8 cellular contexts compared by ENCODE assay signal in the genomic region with DNA sequence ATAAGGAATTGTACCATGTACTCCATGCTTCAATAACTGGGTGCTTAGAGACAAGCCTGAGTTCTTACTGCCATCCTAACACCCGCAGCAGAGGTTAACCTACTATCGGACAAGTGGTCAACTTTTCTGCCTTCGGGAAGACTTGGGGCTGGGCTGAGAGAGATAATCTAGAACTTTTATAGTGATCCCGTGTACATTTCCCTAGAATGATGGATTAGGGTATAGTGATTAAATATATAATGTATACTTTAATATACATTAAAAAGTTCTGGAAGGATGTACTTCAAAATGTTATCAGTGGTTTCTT. TPM values are rescaled to one million over a fixed set of nuclear protein-coding genes. Genes with fewer than 3 reads are reported as not detected.
A peak's percentile ranks its signal among the peaks of the same experiment; 100 is the strongest.
DNase-seq lines count a peak whose midpoint lies in the region; ATAC-seq and TF ChIP-seq lines count a peak whose summit lies in the region.

No MANE protein-coding gene starts in this region.

- CTCF ChIA-PET in activated B cell treated with CpG ODN at 0.5 μM for 24 hours (lab: Charles Lee), result interaction anchor here (0.6 to 0.9 kb wide), 2 partner anchors 11 to 14 kb away, joined by 3 to 4 read pairs; no protein-coding TSS in a partner anchor

- no peaks in the 10 kb centered on the region for H3K36me3 ChIP-seq in H7 (replicated peaks; ENCODE audit: control insufficient read depth, insufficient read depth, low read length)

- WGBS in right cardiac atrium, result 21% methylated on average over 4 of the region's 4 CpGs

- no peak for TF ChIP-seq CTCF in activated B cell treated with CpG ODN at 0.5 μM for 24 hours (IDR thresholded peaks at IDR 0.05)

- no peaks in the 10 kb centered on the region for H3K27me3 Mint-ChIP-seq in activated B cell treated with CpG ODN at 0.5 μM for 24 hours
- no peaks in the 10 kb centered on the region for H3K27me3 Mint-ChIP-seq in stimulated activated memory B cell treated with anti-CD40 and anti-IgM and Interleukin-4, amounts not matched to agents 10 μg/mL and 1 μg/mL and 100 μg/mL, for 72 hours

- intact Hi-C loops in activated B cell treated with CpG ODN at 0.5 μM for 24 hours (cut with micrococcal nuclease) (no loop called here), right cardiac atrium (cut with DNase I) (no loop called here)

- H3K9me3 ChIP-seq in right cardiac atrium (ENCODE audit: control insufficient read depth, low read length), result no peaks in the 10 kb centered on the region

- no peak for DNase-seq in H7
- no peak for DNase-seq in activated B cell treated with CpG ODN at 0.5 μM for 24 hours
- no peak for DNase-seq in right cardiac atrium
- no peak for DNase-seq in NCI-H187 treated with DMSO at 0.1 percent for 48 hours (lab: John Stamatoyannopoulos, UW)

- H3K4me1 Mint-ChIP-seq in activated B cell treated with CpG ODN at 0.5 μM for 24 hours, result peaks cover 36% of the 10 kb centered on the region
- H3K4me1 Mint-ChIP-seq in stimulated activated memory B cell treated with anti-CD40 and anti-IgM and Interleukin-4, amounts not matched to agents 10 μg/mL and 1 μg/mL and 100 μg/mL, for 72 hours, result peaks cover 40% of the 10 kb centered on the region

- no peaks in the 10 kb centered on the region for H3K9me3 Mint-ChIP-seq in activated B cell treated with CpG ODN at 0.5 μM for 24 hours
- no peaks in the 10 kb centered on the region for H3K9me3 Mint-ChIP-seq in stimulated activated memory B cell treated with anti-CD40 and anti-IgM and Interleukin-4, amounts not matched to agents 10 μg/mL and 1 μg/mL and 100 μg/mL, for 72 hours

- H3K4me1 ChIP-seq in right cardiac atrium (ENCODE audit: control insufficient read depth, insufficient read depth, low read length), result peaks cover 3% of the 10 kb centered on the region

- POLR2A ChIA-PET in activated B cell treated with CpG ODN at 0.5 μM for 24 hours (lab: Charles Lee), result interaction anchor here (0.8 to 5.5 kb wide), 7 partner anchors 12 to 58 kb away, joined by 4 to 128 read pairs (median 8); a partner anchor contains a TSS

- H3K27me3 ChIP-seq in H7 (ENCODE audit: control insufficient read depth, insufficient read depth, low read length), result peaks cover 2% of the 10 kb centered on the region; the same call in 1 of the 2 replicates
- no peaks in the 10 kb centered on the region for H3K27me3 ChIP-seq in right cardiac atrium (ENCODE audit: control insufficient read depth, insufficient read depth)

- H3K36me3 Mint-ChIP-seq in activated B cell treated with CpG ODN at 0.5 μM for 24 hours (ENCODE audit: low read depth), result no peaks in the 10 kb centered on the region
- H3K36me3 Mint-ChIP-seq in stimulated activated memory B cell treated with anti-CD40 and anti-IgM and Interleukin-4, amounts not matched to agents 10 μg/mL and 1 μg/mL and 100 μg/mL, for 72 hours, result no peaks in the 10 kb centered on the region

- ATAC-seq in activated B cell treated with CpG ODN at 0.5 μM for 24 hours (ENCODE audit: low read depth) (no peak), right cardiac atrium (no peak), GM19463 (IDR thresholded peaks at IDR 0.05; ENCODE audit: unreplicated experiment) (no peak), GM18868 (IDR thresholded peaks at IDR 0.05; ENCODE audit: unreplicated experiment) (no peak), HG02840 (IDR thresholded peaks at IDR 0.05; ENCODE audit: low FRiP score, unreplicated experiment) (no peak)
- ATAC-seq in stimulated activated memory B cell treated with anti-CD40 and anti-IgM and Interleukin-4, amounts not matched to agents 10 μg/mL and 1 μg/mL and 100 μg/mL, for 72 hours, result peak; percentile 0

- peak overlapping the region; percentile 94 for H3K27ac ChIP-seq in right cardiac atrium (ENCODE audit: low read length)

- H3K4me3 ChIP-seq in H7 (ENCODE audit: insufficient read depth, low read depth, low read length) (peak overlapping the region; percentile 53), right cardiac atrium (ENCODE audit: low read length) (peak overlapping the region; percentile 50)

- H3K27ac Mint-ChIP-seq in activated B cell treated with CpG ODN at 0.5 μM for 24 hours, result peak overlapping the region; percentile 94
- H3K27ac Mint-ChIP-seq in stimulated activated memory B cell treated with anti-CD40 and anti-IgM and Interleukin-4, amounts not matched to agents 10 μg/mL and 1 μg/mL and 100 μg/mL, for 72 hours, result peak overlapping the region; percentile 100

- peak overlapping the region; percentile 88 for H3K4me3 Mint-ChIP-seq in activated B cell treated with CpG ODN at 0.5 μM for 24 hours
- H3K4me3 Mint-ChIP-seq in stimulated activated memory B cell treated with anti-CD40 and anti-IgM and Interleukin-4, amounts not matched to agents 10 μg/mL and 1 μg/mL and 100 μg/mL, for 72 hours, result peak overlapping the region; percentile 98

RNA-seq across cellular contexts. Expression of a gene that starts 12.2 kb away (rescaled TPM):
- 328 and 342 TPM in 2 replicates for total RNA-seq in H7 (2014; rRNA removed; shearing (Covaris generic))
- 253 and 255 TPM in 2 replicates for total RNA-seq in activated B cell treated with CpG ODN at 0.5 μM for 24 hours
- 10 to 100 TPM; 67.2 to 93.4 (median 77.2) TPM for total RNA-seq in right cardiac atrium
- 41.6 TPM for polyA plus RNA-seq in right cardiac atrium

RNA-seq across cellular contexts. Expression of a gene that starts 15.8 kb away (rescaled TPM):
- total RNA-seq in H7 (2014; rRNA removed; shearing (Covaris generic)), result 2.7 and 4.9 TPM in 2 replicates
- total RNA-seq in activated B cell treated with CpG ODN at 0.5 μM for 24 hours, result 2.9 and 3.4 TPM in 2 replicates
- 1 to 10 TPM; 3.0 to 4.0 (median 3.4) TPM for total RNA-seq in right cardiac atrium
- polyA plus RNA-seq in right cardiac atrium, result 4.2 TPM

RNA-seq across cellular contexts. Expression of a gene that starts 49.7 kb away (rescaled TPM):
- not detected in 2 replicates for total RNA-seq in H7 (2014; rRNA removed; shearing (Covaris generic))
- total RNA-seq in activated B cell treated with CpG ODN at 0.5 μM for 24 hours, result not detected in 2 replicates
- not detected for total RNA-seq in right cardiac atrium
- polyA plus RNA-seq in right cardiac atrium, result not detected
